In genomic region chr14:63726499-63726898, GRCh38 we compare ENCODE assay signal across 7 cellular contexts. TPM values are rescaled to one million over a fixed set of nuclear protein-coding genes. Genes with fewer than 3 reads are reported as not detected.
DNase-seq lines count a peak whose midpoint lies in the region; ATAC-seq and TF ChIP-seq lines count a peak whose summit lies in the region.

No MANE protein-coding gene starts in this region.

- TF ChIP-seq EP300 in gastroesophageal sphincter (IDR thresholded peaks at IDR 0.05), result no peak

- no peak overlapping the region for H4K5ac ChIP-seq in H9 (ENCODE audit: insufficient read length, low read depth, low read length)

- WGBS in H9 (ENCODE audit: extremely low coverage, insufficient read length, low lambda C conversion rate), result no CpG with 5 or more reads among the region's 5 CpGs
- 0 to 3% methylated on average over 5 of the region's 5 CpGs for WGBS in gastroesophageal sphincter (ENCODE audit: low coverage in 1 of 2), 2 donors
- WGBS in smooth muscle cell (ENCODE audit: low lambda C conversion rate), result 16% methylated on average over 5 of the region's 5 CpGs

- H2AK5ac ChIP-seq in H9 (ENCODE audit: insufficient read length, low read length), result no peak overlapping the region

- peaks cover 7% of the 10 kb centered on the region for H3K23me2 ChIP-seq in H9 (ENCODE audit: insufficient read length, low read depth, low read length, poor library complexity, severe bottlenecking)

- H3K56ac ChIP-seq in H9 (ENCODE audit: insufficient read length, low read depth, low read length), result no peak overlapping the region

- H3K4me1 ChIP-seq in H9 (ENCODE audit: insufficient read depth, low read length) (peaks cover 5% of the 10 kb centered on the region; the same call in 1 of the 2 replicates), SJCRH30 (no peaks in the 10 kb centered on the region), gastroesophageal sphincter (peaks cover 0 to 39% (median 3%) of the 10 kb centered on the region in 3 donors), smooth muscle cell (ENCODE audit: low read depth) (peaks cover 23% of the 10 kb centered on the region)

- H3F3A ChIP-seq in smooth muscle cell (ENCODE audit: low read depth), result no peaks in the 10 kb centered on the region

- H3K27ac ChIP-seq in H9 (ENCODE audit: insufficient read length, low read depth, low read length), result no peak overlapping the region
- no peak overlapping the region for H3K27ac ChIP-seq in SJCRH30
- H3K27ac ChIP-seq in gastroesophageal sphincter, result peak overlapping the region in 3 of 4 donors; percentile 82 to 96 (median 93)
- H3K27ac ChIP-seq in smooth muscle cell (ENCODE audit: low read depth), result no peak overlapping the region

- no peak overlapping the region for H2BK5ac ChIP-seq in H9 (ENCODE audit: insufficient read length, low read length)

- H3K27me3 Mint-ChIP-seq in H9 (ENCODE audit: low read depth), result peaks cover 41% of the 10 kb centered on the region

- no peak overlapping the region for H2BK15ac ChIP-seq in H9 (ENCODE audit: low read depth, low read length)

- peak overlapping the region; percentile 87 for H3K4me2 ChIP-seq in H9 (ENCODE audit: insufficient read depth, insufficient read length, low read length)
- H3K4me2 ChIP-seq in smooth muscle cell, result peak overlapping the region; percentile 100

- no peaks in the 10 kb centered on the region; a peak in 2 of 7 replicates for H3K36me3 Mint-ChIP-seq in H9 (ENCODE audit: insufficient read depth in 1 of 3, low read depth in 3 of 3)

- no peaks in the 10 kb centered on the region for H4K20me1 ChIP-seq in H9 (ENCODE audit: control insufficient read depth, insufficient read depth, insufficient read length)
- peaks cover 16% of the 10 kb centered on the region for H4K20me1 ChIP-seq in smooth muscle cell (ENCODE audit: low read depth)

- H3K9me3 ChIP-seq in H9 (ENCODE audit: control insufficient read depth, low read depth, low read length) (no peaks in the 10 kb centered on the region), SJCRH30 (replicated peaks) (no peaks in the 10 kb centered on the region), gastroesophageal sphincter (no peaks in the 10 kb centered on the region), smooth muscle cell (replicated peaks; ENCODE audit: low read depth) (no peaks in the 10 kb centered on the region)

- H3K9ac ChIP-seq in H9 (ENCODE audit: extremely low read depth, insufficient read length, low read length), result no peak overlapping the region
- peak overlapping the region; percentile 84 for H3K9ac ChIP-seq in smooth muscle cell (ENCODE audit: low read depth)

- TF ChIP-seq CTCF in H9 (conservative IDR thresholded peaks at IDR 0.05) (no peak), gastroesophageal sphincter (IDR thresholded peaks at IDR 0.05) (no peak), smooth muscle cell (IDR thresholded peaks at IDR 0.05; ENCODE audit: borderline replicate concordance, insufficient read depth, poor library complexity, severe bottlenecking) (no peak)

- no peaks in the 10 kb centered on the region for H3K79me1 ChIP-seq in H9 (ENCODE audit: insufficient read depth, low read depth, low read length, poor library complexity, severe bottlenecking)

- no peak overlapping the region for H4K8ac ChIP-seq in H9 (replicated peaks; ENCODE audit: insufficient read length, low read depth, low read length)

- H3K4me3 Mint-ChIP-seq in H9, result peak overlapping the region; percentile 97 to 100

- H3K27ac Mint-ChIP-seq in H9, result no peak overlapping the region

- H2BK12ac ChIP-seq in H9 (ENCODE audit: insufficient read length, low read depth, low read length), result no peak overlapping the region

- no peak overlapping the region for H2BK120ac ChIP-seq in H9 (ENCODE audit: low read depth, low read length, poor library complexity, severe bottlenecking)

- no peak overlapping the region for H2BK20ac ChIP-seq in H9 (ENCODE audit: low read depth, low read length, poor library complexity, severe bottlenecking)

- H3K79me2 ChIP-seq in H9 (ENCODE audit: insufficient read depth, low read length) (no peaks in the 10 kb centered on the region), smooth muscle cell (ENCODE audit: low read depth) (peaks cover 47% of the 10 kb centered on the region)

- H3K23ac ChIP-seq in H9 (ENCODE audit: insufficient read length, low read depth, low read length), result no peak overlapping the region

- peak overlapping the region; percentile 99 for H3K4me3 ChIP-seq in SJCRH30
- peak overlapping the region; percentile 95 to 99 for H3K4me3 ChIP-seq in gastroesophageal sphincter
- peak overlapping the region; percentile 99 for H3K4me3 ChIP-seq in smooth muscle cell

- H3K27me3 ChIP-seq in H9 (ENCODE audit: insufficient read depth, low read length) (no peaks in the 10 kb centered on the region; the same call in 1 of the 2 replicates), SJCRH30 (no peaks in the 10 kb centered on the region), gastroesophageal sphincter (no peaks in the 10 kb centered on the region), smooth muscle cell (ENCODE audit: low read depth) (no peaks in the 10 kb centered on the region)

- DNase-seq in H9 (no peak), SJCRH30 (no peak), smooth muscle cell (lab: John Stamatoyannopoulos, UW; ENCODE audit: unreplicated experiment) (no peak), NCI-H524 treated with DMSO at 0.1 percent for 48 hours (lab: John Stamatoyannopoulos, UW) (no peak)
- DNase-seq in activated CD4-positive, alpha-beta T cell treated with anti-CD3 and anti-CD28 coated beads for 4 hours, result no peak

- H3K18ac ChIP-seq in H9 (ENCODE audit: insufficient read length, low read depth, low read length), result no peak overlapping the region

- no peak overlapping the region for H2AFZ ChIP-seq in H9 (ENCODE audit: low read length)
- peak overlapping the region; percentile 96 for H2AFZ ChIP-seq in smooth muscle cell (ENCODE audit: low read depth)

- H3K36me3 ChIP-seq in SJCRH30, result no peaks in the 10 kb centered on the region
- no peaks in the 10 kb centered on the region for H3K36me3 ChIP-seq in gastroesophageal sphincter
- no peaks in the 10 kb centered on the region for H3K36me3 ChIP-seq in smooth muscle cell (ENCODE audit: low read depth)

- ATAC-seq in gastroesophageal sphincter, result no peak
- ATAC-seq in HG02588 (IDR thresholded peaks at IDR 0.05; ENCODE audit: unreplicated experiment), result no peak

- peaks cover 0 to 1% of the 10 kb centered on the region in 2 experiments; a peak in 3 of 5 replicates for H3K9me3 Mint-ChIP-seq in H9

- H3K4ac ChIP-seq in H9 (ENCODE audit: low read depth, low read length), result no peak overlapping the region

- no peak for TF ChIP-seq POLR2A in gastroesophageal sphincter (IDR thresholded peaks at IDR 0.05)

- H4K91ac ChIP-seq in H9 (ENCODE audit: insufficient read length, low read depth, low read length), result no peak overlapping the region

- peaks cover 25% of the 10 kb centered on the region in 2 experiments for H3K4me1 Mint-ChIP-seq in H9

- H3K14ac ChIP-seq in H9 (ENCODE audit: insufficient read depth, low read length), result no peak overlapping the region

- no peak overlapping the region for H3T11ph ChIP-seq in H9 (ENCODE audit: low read length)

RNA-seq across cellular contexts. Expression of gene SGPP1, which starts 1.4 kb away (rescaled TPM):
- 5.5 and 5.8 TPM in 2 replicates for total RNA-seq in H9 (2021)
- total RNA-seq in SJCRH30 (2014; rRNA removed; shearing (Covaris generic)), result 18.9 and 22.5 TPM in 2 replicates
- total RNA-seq in gastroesophageal sphincter, result 10 to 100 TPM; 14.9 to 28.9 (median 17.9) TPM
- total RNA-seq in smooth muscle cell, result 25.8 and 30.0 TPM in 2 replicates
- 13.4 and 16.0 TPM in 2 replicates for polyA plus RNA-seq in smooth muscle cell

Comparison
In these comparisons a context has a peak if more than half of its experiments do, and no peak if none do; other contexts are left out.
1. H3K27ac ChIP-seq: peak in gastroesophageal sphincter (3 of 4); none in H9 (single experiment), SJCRH30 (single experiment) and smooth muscle cell (single experiment).
2. Peak in every context shown above with its lines, with median percentiles within 50 percentile points of each other: H3K4me3 ChIP-seq.